ENCODE assay signal across 17 cellular contexts in the genomic region with DNA sequence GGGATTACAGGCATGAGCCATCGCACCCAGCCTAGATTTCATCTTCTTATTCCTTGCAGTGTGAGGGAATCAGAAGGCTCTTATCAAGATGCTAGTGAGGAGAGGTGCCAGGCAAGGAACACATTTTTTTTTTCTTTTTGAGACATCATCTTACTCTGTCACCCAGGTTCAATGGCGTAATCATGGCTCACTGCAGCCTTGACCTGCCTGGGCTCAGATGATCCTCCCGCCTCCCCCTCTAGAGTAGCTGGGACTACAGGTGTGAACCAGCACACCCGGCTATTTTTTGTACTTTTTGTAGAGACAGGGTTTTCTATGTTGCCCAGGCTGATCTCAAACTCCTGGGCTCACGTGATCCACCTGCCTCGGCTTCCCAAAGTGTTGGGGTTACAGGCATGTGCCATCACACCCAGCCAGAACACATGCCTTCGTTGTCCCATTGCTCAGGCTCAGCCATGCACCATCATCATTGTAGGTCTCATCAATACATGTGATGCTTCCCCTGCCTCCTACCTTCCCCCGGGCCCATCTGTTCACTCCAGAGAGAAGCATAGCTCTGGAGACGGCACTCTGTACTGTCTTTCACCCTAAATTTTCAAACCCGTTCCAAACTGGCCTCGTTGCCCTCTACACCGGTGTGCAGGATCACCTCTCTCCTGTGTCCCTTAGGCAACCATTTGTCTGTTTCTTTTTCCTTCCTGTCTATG.
DNase-seq lines count a peak whose midpoint lies in the region; ATAC-seq lines count a peak whose summit lies in the region.
"Had no signal": no experiment of that assay in that cellular context is flagged by ENCODE, and none has a peak within 500 bp of the region (broad histone marks: within the 10 kb centered on the region; RNA-seq: fewer than 3 reads in every experiment).

No MANE protein-coding gene starts in this region.

- no peak overlapping the region for H3K27ac Mint-ChIP-seq in activated naive CD4-positive, alpha-beta T cell treated with anti-CD3 and anti-CD28 coated beads, Interleukin-2, amount 50 U/mL, for 24 hours
- H3K27ac Mint-ChIP-seq in activated naive CD8-positive, alpha-beta T cell treated with anti-CD3 and anti-CD28 coated beads, Interleukin-2, amount 50 U/mL, for 24 hours, result peak overlapping the region; percentile 30
- peak overlapping the region; percentile 52 for H3K27ac Mint-ChIP-seq in stimulated activated effector memory CD8-positive, alpha-beta T cell treated with anti-CD3 and anti-CD28 coated beads, Interleukin-12 subunit alpha, Interleukin-12 subunit beta, amount 100 ng/mL, for 72 hours

- no peaks in the 10 kb centered on the region for H3K27me3 Mint-ChIP-seq in activated naive CD4-positive, alpha-beta T cell treated with anti-CD3 and anti-CD28 coated beads, Interleukin-2, amount 50 U/mL, for 24 hours
- no peaks in the 10 kb centered on the region for H3K27me3 Mint-ChIP-seq in activated naive CD8-positive, alpha-beta T cell treated with anti-CD3 and anti-CD28 coated beads, Interleukin-2, amount 50 U/mL, for 24 hours
- H3K27me3 Mint-ChIP-seq: naive thymus-derived CD8-positive, alpha-beta T cell had no signal

- no peak for DNase-seq in activated naive CD4-positive, alpha-beta T cell treated with anti-CD3 and anti-CD28 coated beads, Interleukin-2, amount 50 U/mL, for 16 hours
- no peak for DNase-seq in activated naive CD8-positive, alpha-beta T cell treated with anti-CD3 and anti-CD28 coated beads, Interleukin-2, amount 50 U/mL, for 24 hours
- no peak for DNase-seq in stimulated activated effector memory CD8-positive, alpha-beta T cell treated with anti-CD3 and anti-CD28 coated beads, Interleukin-12 subunit alpha, Interleukin-12 subunit beta, amount 100 ng/mL, for 72 hours (ENCODE audit: low spot score in 2 of 2)
- no peak for DNase-seq in iPS-NIHi11 (ENCODE audit: low spot score)
- DNase-seq: ACHN; dermis blood vessel endothelial cell; DMS 273 treated with DMSO at 0.1 percent for 48 hours; head of caudate nucleus; mesendoderm; naive thymus-derived CD8-positive, alpha-beta T cell; NCI-H510A treated with DMSO at 0.1 percent for 48 hours; sigmoid colon; T-helper 9 cell had no signal

- H3K36me3 Mint-ChIP-seq in activated naive CD4-positive, alpha-beta T cell treated with anti-CD3 and anti-CD28 coated beads, Interleukin-2, amount 50 U/mL, for 24 hours, result peaks cover 11% of the 10 kb centered on the region
- peaks cover 34% of the 10 kb centered on the region for H3K36me3 Mint-ChIP-seq in activated naive CD8-positive, alpha-beta T cell treated with anti-CD3 and anti-CD28 coated beads, Interleukin-2, amount 50 U/mL, for 24 hours (ENCODE audit: low read depth)
- H3K36me3 Mint-ChIP-seq in stimulated activated effector memory CD8-positive, alpha-beta T cell treated with anti-CD3 and anti-CD28 coated beads, Interleukin-12 subunit alpha, Interleukin-12 subunit beta, amount 100 ng/mL, for 72 hours, result peaks cover 100% of the 10 kb centered on the region

- ATAC-seq in activated naive CD8-positive, alpha-beta T cell treated with anti-CD3 and anti-CD28 coated beads, Interleukin-2, amount 50 U/mL, for 24 hours, result no peak
- ATAC-seq in stimulated activated effector memory CD8-positive, alpha-beta T cell treated with anti-CD3 and anti-CD28 coated beads, Interleukin-12 subunit alpha, Interleukin-12 subunit beta, amount 100 ng/mL, for 72 hours, result no peak
- ATAC-seq in activated CD4-positive, CD25-positive, alpha-beta regulatory T cell treated with anti-CD3 and anti-CD28 coated beads, Interleukin-2, amount 50 U/mL, for 24 hours, result no peak
- ATAC-seq: HCT116; naive thymus-derived CD8-positive, alpha-beta T cell had no signal

- no peaks in the 10 kb centered on the region for H3K9me3 Mint-ChIP-seq in activated naive CD4-positive, alpha-beta T cell treated with anti-CD3 and anti-CD28 coated beads, Interleukin-2, amount 50 U/mL, for 24 hours
- no peaks in the 10 kb centered on the region for H3K9me3 Mint-ChIP-seq in activated naive CD8-positive, alpha-beta T cell treated with anti-CD3 and anti-CD28 coated beads, Interleukin-2, amount 50 U/mL, for 24 hours
- no peaks in the 10 kb centered on the region for H3K9me3 Mint-ChIP-seq in stimulated activated effector memory CD8-positive, alpha-beta T cell treated with anti-CD3 and anti-CD28 coated beads, Interleukin-12 subunit alpha, Interleukin-12 subunit beta, amount 100 ng/mL, for 72 hours
- H3K9me3 Mint-ChIP-seq: naive thymus-derived CD8-positive, alpha-beta T cell had no signal

- peak overlapping the region; percentile 3 for H3K4me3 Mint-ChIP-seq in activated naive CD4-positive, alpha-beta T cell treated with anti-CD3 and anti-CD28 coated beads, Interleukin-2, amount 50 U/mL, for 24 hours
- H3K4me3 Mint-ChIP-seq in activated naive CD8-positive, alpha-beta T cell treated with anti-CD3 and anti-CD28 coated beads, Interleukin-2, amount 50 U/mL, for 24 hours, result no peak overlapping the region
- H3K4me3 Mint-ChIP-seq in stimulated activated effector memory CD8-positive, alpha-beta T cell treated with anti-CD3 and anti-CD28 coated beads, Interleukin-12 subunit alpha, Interleukin-12 subunit beta, amount 100 ng/mL, for 72 hours, result no peak overlapping the region
- H3K4me3 Mint-ChIP-seq: CD14-positive monocyte had no signal

- peaks cover 65% of the 10 kb centered on the region for H3K4me1 Mint-ChIP-seq in activated naive CD4-positive, alpha-beta T cell treated with anti-CD3 and anti-CD28 coated beads, Interleukin-2, amount 50 U/mL, for 24 hours
- peaks cover 56% of the 10 kb centered on the region for H3K4me1 Mint-ChIP-seq in activated naive CD8-positive, alpha-beta T cell treated with anti-CD3 and anti-CD28 coated beads, Interleukin-2, amount 50 U/mL, for 24 hours
- H3K4me1 Mint-ChIP-seq in stimulated activated effector memory CD8-positive, alpha-beta T cell treated with anti-CD3 and anti-CD28 coated beads, Interleukin-12 subunit alpha, Interleukin-12 subunit beta, amount 100 ng/mL, for 72 hours, result peaks cover 40% of the 10 kb centered on the region
